Comparison of ENCODE assay signal across 12 cellular contexts in genomic region chr9:72441296-72442211, GRCh38.
DNase-seq lines count a peak whose midpoint lies in the region; TF ChIP-seq lines count a peak whose summit lies in the region.
"Had no signal": no experiment of that assay in that cellular context is flagged by ENCODE, and none has a peak within 500 bp of the region (broad histone marks: within the 10 kb centered on the region; RNA-seq: fewer than 3 reads in every experiment).

No MANE protein-coding gene starts in this region.

- no peaks in the 10 kb centered on the region for H3K27me3 Mint-ChIP-seq in CD4-positive, alpha-beta memory T cell
- H3K27me3 Mint-ChIP-seq in dendritic cell treated with granulocyte-macrophage colony-stimulating factor and Interleukin-4, amounts not matched to agents 40 ng/mL and 50 ng/mL, for 4 days, result no peaks in the 10 kb centered on the region

- no peaks in the 10 kb centered on the region for H3K27me3 ChIP-seq in CD4-positive, alpha-beta memory T cell (ENCODE audit: insufficient read depth, low read length)
- no peaks in the 10 kb centered on the region for H3K27me3 ChIP-seq in HUES64 (ENCODE audit: insufficient read depth, low read length)
- H3K27me3 ChIP-seq: dorsolateral prefrontal cortex had no signal

- 62% methylated on average over 4 of the region's 4 CpGs for WGBS in HUES64
- 58 to 65% methylated on average over 3 of the region's 4 CpGs for WGBS in mesodermal cell (ENCODE audit: insufficient coverage in 2 of 2), 2 experiments

- no peaks in the 10 kb centered on the region for H3K36me3 Mint-ChIP-seq in CD4-positive, alpha-beta memory T cell
- no peaks in the 10 kb centered on the region for H3K36me3 Mint-ChIP-seq in dendritic cell treated with granulocyte-macrophage colony-stimulating factor and Interleukin-4, amounts not matched to agents 40 ng/mL and 50 ng/mL, for 4 days (ENCODE audit: low read depth)

- H3K9me3 ChIP-seq in CD4-positive, alpha-beta memory T cell (ENCODE audit: control insufficient read depth in 1 of 2, low read length in 2 of 2), result no peaks in the 10 kb centered on the region
- H3K9me3 ChIP-seq in HUES64 (ENCODE audit: insufficient read depth, low read depth, low read length), result no peaks in the 10 kb centered on the region
- no peaks in the 10 kb centered on the region for H3K9me3 ChIP-seq in mesodermal cell (ENCODE audit: control insufficient read depth, low read length)
- H3K9me3 ChIP-seq: mucosa of descending colon had no signal

- H3K4me1 Mint-ChIP-seq in CD4-positive, alpha-beta memory T cell, result peaks cover 22 to 41% (median 31%) of the 10 kb centered on the region in 4 donors
- H3K4me1 Mint-ChIP-seq in dendritic cell treated with granulocyte-macrophage colony-stimulating factor and Interleukin-4, amounts not matched to agents 40 ng/mL and 50 ng/mL, for 4 days (ENCODE audit: low read depth), result peaks cover 67% of the 10 kb centered on the region

- intact Hi-C loops in CD4-positive, alpha-beta memory T cell (cut with micrococcal nuclease), result loop anchor here (2.0 to 5.0 kb wide), 3 partner anchors 36 to 149 kb away; no protein-coding TSS in a partner anchor
- intact Hi-C loops in dendritic cell treated with granulocyte-macrophage colony-stimulating factor and Interleukin-4, amounts not matched to agents 40 ng/mL and 50 ng/mL, for 4 days (cut with micrococcal nuclease), result loop anchor here (2.0 to 5.0 kb wide), 5 partner anchors 36 to 147 kb away; partner anchors contain the start of gene ZFAND5

- no peaks in the 10 kb centered on the region for H3K9me3 Mint-ChIP-seq in CD4-positive, alpha-beta memory T cell
- no peaks in the 10 kb centered on the region for H3K9me3 Mint-ChIP-seq in dendritic cell treated with granulocyte-macrophage colony-stimulating factor and Interleukin-4, amounts not matched to agents 40 ng/mL and 50 ng/mL, for 4 days
- H3K9me3 Mint-ChIP-seq: T-helper 2 cell treated with Interferon-gamma antibody and Interleukin-4, amounts not matched to agents 5 μg/mL and 100 μg/mL, for 36 hours had no signal

- H3K27ac Mint-ChIP-seq in CD4-positive, alpha-beta memory T cell, result peak overlapping the region in 4 of 7 donors; percentile 10 to 75 (median 56)
- peak overlapping the region; percentile 61 for H3K27ac Mint-ChIP-seq in dendritic cell treated with granulocyte-macrophage colony-stimulating factor and Interleukin-4, amounts not matched to agents 40 ng/mL and 50 ng/mL, for 4 days
- H3K27ac Mint-ChIP-seq: T-helper 2 cell treated with Interferon-gamma antibody and Interleukin-4, amounts not matched to agents 5 μg/mL and 100 μg/mL, for 36 hours had no signal

- H3K4me3 Mint-ChIP-seq in CD4-positive, alpha-beta memory T cell, result no peak overlapping the region
- H3K4me3 Mint-ChIP-seq in dendritic cell treated with granulocyte-macrophage colony-stimulating factor and Interleukin-4, amounts not matched to agents 40 ng/mL and 50 ng/mL, for 4 days, result no peak overlapping the region
- H3K4me3 Mint-ChIP-seq: T-helper 2 cell treated with Interferon-gamma antibody and Interleukin-4, amounts not matched to agents 5 μg/mL and 100 μg/mL, for 36 hours had no signal

- DNase-seq in CD4-positive, alpha-beta memory T cell, result no peak
- no peak for DNase-seq in NCI-H526 (lab: John Stamatoyannopoulos, UW)
- no peak for DNase-seq in coronary artery (ENCODE audit: low spot score)
- no peak for DNase-seq in NCI-H146 (lab: John Stamatoyannopoulos, UW)
- DNase-seq in NCI-H2227 treated with DMSO at 0.1 percent for 48 hours (lab: John Stamatoyannopoulos, UW), result no peak
- DNase-seq: dorsolateral prefrontal cortex, mucosa of descending colon, NCI-H2029 had no signal

- H3K36me3 ChIP-seq in CD4-positive, alpha-beta memory T cell (ENCODE audit: insufficient read depth, low read length), result no peaks in the 10 kb centered on the region
- H3K36me3 ChIP-seq in HUES64 (ENCODE audit: insufficient read depth, low read length) (no peaks in the 10 kb centered on the region), mesodermal cell (ENCODE audit: control insufficient read depth, insufficient read depth, low read length) (no peaks in the 10 kb centered on the region)

- H3K4me3 ChIP-seq in CD4-positive, alpha-beta memory T cell (ENCODE audit: low read length in 2 of 2), result no peak overlapping the region
- H3K4me3 ChIP-seq in HUES64 (ENCODE audit: low read length) (no peak overlapping the region), mesodermal cell (ENCODE audit: extremely low read depth, insufficient read depth, low read length, poor library complexity, severe bottlenecking) (no peak overlapping the region), coronary artery (no peak overlapping the region)
- H3K4me3 ChIP-seq: dorsolateral prefrontal cortex, mucosa of descending colon had no signal

- CTCF ChIA-PET in CD4-positive, alpha-beta memory T cell (lab: Charles Lee; ENCODE audit: partially characterized antibody), result interaction anchor here (1.2 kb wide), 1 partner anchor 151 kb away, joined by 3 read pairs; no protein-coding TSS in a partner anchor

- no peak for TF ChIP-seq CTCF in coronary artery (IDR thresholded peaks at IDR 0.05)

- H3K4me1 ChIP-seq in CD4-positive, alpha-beta memory T cell (ENCODE audit: insufficient read depth, low read length), result peaks cover 36% of the 10 kb centered on the region
- H3K4me1 ChIP-seq in HUES64 (ENCODE audit: insufficient read depth, low read length) (peaks cover 24% of the 10 kb centered on the region; the same call in 1 of the 2 replicates), mesodermal cell (ENCODE audit: control insufficient read depth, insufficient read depth, low read length, poor library complexity, severe bottlenecking) (peaks cover 42% of the 10 kb centered on the region)

- no peak overlapping the region for H3K27ac ChIP-seq in CD4-positive, alpha-beta memory T cell (ENCODE audit: low read depth, low read length)
- H3K27ac ChIP-seq in HUES64 (ENCODE audit: low read depth, low read length) (peak overlapping the region; percentile 47), mesodermal cell (ENCODE audit: low read depth, low read length, severe bottlenecking) (peak overlapping the region; percentile 97), coronary artery (no peak overlapping the region)

- no peak overlapping the region; the same call in 1 of the 2 replicates for H3K9ac ChIP-seq in HUES64 (ENCODE audit: low read depth, low read length)

- POLR2A ChIA-PET in CD4-positive, alpha-beta memory T cell (lab: Charles Lee; ENCODE audit: partially characterized antibody), result no interaction called here

Comparison
In these comparisons a context has a peak if more than half of its experiments do, and no peak if none do; other contexts are left out.
1. H3K27ac ChIP-seq: peak in HUES64 (single experiment) and mesodermal cell (single experiment); none in CD4-positive, alpha-beta memory T cell (single experiment) and coronary artery (0 of 2).